ENCODE assay signal across 11 cellular contexts in the genomic region with DNA sequence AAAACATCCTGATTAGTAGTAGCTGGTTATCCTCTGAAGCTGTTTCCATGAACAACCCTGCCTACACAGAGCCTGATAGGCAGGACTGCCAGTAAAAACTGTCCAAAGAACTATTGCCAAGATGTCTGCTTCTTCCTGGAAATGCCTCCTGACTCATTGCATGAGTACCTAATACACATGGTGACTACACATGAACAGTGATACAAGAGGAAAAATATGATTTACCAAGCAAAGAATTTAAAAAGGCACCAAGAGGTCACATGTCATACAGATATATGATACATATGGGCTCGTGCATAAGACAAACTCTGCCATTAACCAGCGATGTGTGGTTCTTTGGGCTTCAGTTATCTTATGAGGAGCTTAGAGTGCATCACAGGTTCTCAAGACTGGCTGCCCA.
DNase-seq lines count a peak whose midpoint lies in the region; ATAC-seq and TF ChIP-seq lines count a peak whose summit lies in the region.
"Had no signal": no experiment of that assay in that cellular context is flagged by ENCODE, and none has a peak within 500 bp of the region (broad histone marks: within the 10 kb centered on the region; RNA-seq: fewer than 3 reads in every experiment).

No MANE protein-coding gene starts in this region.

- no peaks in the 10 kb centered on the region for H3K9me3 Mint-ChIP-seq in MCF 10A (ENCODE audit: unreplicated experiment)
- peaks cover 0 to 5% (median under 1%) of the 10 kb centered on the region in 8 donors for H3K9me3 Mint-ChIP-seq in CD4-positive, alpha-beta memory T cell

- TF ChIP-seq POLR2A in breast epithelium (IDR thresholded peaks at IDR 0.05): no peak
- no peak for TF ChIP-seq POLR2A in sigmoid colon (IDR thresholded peaks at IDR 0.05)

- H3K27me3 ChIP-seq in breast epithelium: no peaks in the 10 kb centered on the region
- H3K27me3 ChIP-seq in CD4-positive, alpha-beta memory T cell (ENCODE audit: insufficient read depth, low read length): no peaks in the 10 kb centered on the region
- H3K27me3 ChIP-seq in sigmoid colon: no peaks in the 10 kb centered on the region
- H3K27me3 ChIP-seq: SJCRH30 had no signal

- H3K9me3 ChIP-seq in breast epithelium (no peaks in the 10 kb centered on the region), sigmoid colon (no peaks in the 10 kb centered on the region)
- no peaks in the 10 kb centered on the region for H3K9me3 ChIP-seq in CD4-positive, alpha-beta memory T cell (ENCODE audit: control insufficient read depth in 1 of 2, low read length in 2 of 2)
- H3K9me3 ChIP-seq: SJCRH30 had no signal

- no peak overlapping the region for H3K27ac ChIP-seq in breast epithelium
- H3K27ac ChIP-seq in CD4-positive, alpha-beta memory T cell (ENCODE audit: low read depth, low read length): no peak overlapping the region
- no peak overlapping the region for H3K27ac ChIP-seq in sigmoid colon
- H3K27ac ChIP-seq: SJCRH30 had no signal

- H3K36me3 ChIP-seq in breast epithelium: no peaks in the 10 kb centered on the region
- no peaks in the 10 kb centered on the region for H3K36me3 ChIP-seq in CD4-positive, alpha-beta memory T cell (ENCODE audit: insufficient read depth, low read length)
- H3K36me3 ChIP-seq in sigmoid colon: no peaks in the 10 kb centered on the region
- H3K36me3 ChIP-seq: SJCRH30 had no signal

- H3K36me3 Mint-ChIP-seq in MCF 10A (ENCODE audit: insufficient read depth, unreplicated experiment): no peaks in the 10 kb centered on the region
- H3K36me3 Mint-ChIP-seq in CD4-positive, alpha-beta memory T cell: no peaks in the 10 kb centered on the region

- no peak for TF ChIP-seq EP300 in sigmoid colon (IDR thresholded peaks at IDR 0.05)

- POLR2A ChIA-PET in MCF 10A (lab: Yijun Ruan, JAX): interaction anchor here (0.6 to 1.4 kb wide), 6 partner anchors 8 to 219 kb away, joined by 3 to 6 read pairs (median 4); no protein-coding TSS in a partner anchor
- POLR2A ChIA-PET in CD4-positive, alpha-beta memory T cell (lab: Charles Lee; ENCODE audit: partially characterized antibody): no interaction called here

- H3K4me1 ChIP-seq in breast epithelium (no peaks in the 10 kb centered on the region), sigmoid colon (no peaks in the 10 kb centered on the region)
- no peaks in the 10 kb centered on the region for H3K4me1 ChIP-seq in CD4-positive, alpha-beta memory T cell (ENCODE audit: insufficient read depth, low read length)
- H3K4me1 ChIP-seq: SJCRH30 had no signal

- H3K27ac Mint-ChIP-seq in MCF 10A (ENCODE audit: low read depth, unreplicated experiment): peak overlapping the region; percentile 79
- H3K27ac Mint-ChIP-seq in CD4-positive, alpha-beta memory T cell: no peak overlapping the region

- DNase-seq in MCF 10A (ENCODE audit: unreplicated experiment) (peak; percentile 77), breast epithelium (ENCODE audit: low spot score in 2 of 2) (no peak), astrocyte of the hippocampus (ENCODE audit: low read depth, low spot score) (peak; percentile 79), glomerular visceral epithelial cell (ENCODE audit: extremely low spot score) (peak; percentile 29), OCI-M2 (lab: John Stamatoyannopoulos, UW; ENCODE audit: unreplicated experiment) (no peak), sigmoid colon (no peak)
- no peak for DNase-seq in CD4-positive, alpha-beta memory T cell
- DNase-seq: NCI-H510A treated with DMSO at 0.1 percent for 48 hours; SJCRH30; stimulated activated CD4-positive, alpha-beta T cell treated with anti-CD3 and anti-CD28 coated beads, Interleukin-12 subunit alpha, Interleukin-12 subunit beta, amount 100 ng/mL, for 4 hours had no signal

- BruUV-seq in MCF 10A (replicated peaks; lab: Mats Ljungman, UMichigan): no TSS peak

- H3K4me3 ChIP-seq in breast epithelium (no peak overlapping the region), sigmoid colon (no peak overlapping the region)
- no peak overlapping the region for H3K4me3 ChIP-seq in CD4-positive, alpha-beta memory T cell (ENCODE audit: low read length in 2 of 2)
- H3K4me3 ChIP-seq: SJCRH30 had no signal

- no peak for ATAC-seq in HG02973 (IDR thresholded peaks at IDR 0.05; ENCODE audit: unreplicated experiment)

- no peaks in the 10 kb centered on the region for H3K27me3 Mint-ChIP-seq in MCF 10A (ENCODE audit: insufficient read depth, unreplicated experiment)
- no peaks in the 10 kb centered on the region for H3K27me3 Mint-ChIP-seq in CD4-positive, alpha-beta memory T cell

- H3K4me1 Mint-ChIP-seq in MCF 10A (ENCODE audit: insufficient read depth, unreplicated experiment): peaks cover 27% of the 10 kb centered on the region
- no peaks in the 10 kb centered on the region for H3K4me1 Mint-ChIP-seq in CD4-positive, alpha-beta memory T cell

- intact Hi-C loops in MCF 10A (cut with micrococcal nuclease): loop anchor here (2.0 to 5.0 kb wide), 2 partner anchors 47 to 221 kb away; no protein-coding TSS in a partner anchor
- intact Hi-C loops in breast epithelium (cut with DNase I; ENCODE audit: low total_unique reads): no loop called here
- intact Hi-C loops in CD4-positive, alpha-beta memory T cell (cut with micrococcal nuclease): no loop called here
- intact Hi-C loops in sigmoid colon (cut with DNase I): no loop called here

- TF ChIP-seq CTCF in MCF 10A (IDR thresholded peaks at IDR 0.05; ENCODE audit: unreplicated experiment): no peak
- no peak for TF ChIP-seq CTCF in breast epithelium (IDR thresholded peaks at IDR 0.05)
- no peak for TF ChIP-seq CTCF in sigmoid colon (IDR thresholded peaks at IDR 0.05)

- CTCF ChIA-PET in MCF 10A (lab: Yijun Ruan, JAX): interaction anchor here (0.5 to 1.0 kb wide), 3 partner anchors 50 to 725 kb away, joined by 3 read pairs; no protein-coding TSS in a partner anchor
- CTCF ChIA-PET in CD4-positive, alpha-beta memory T cell (lab: Charles Lee; ENCODE audit: partially characterized antibody): no interaction called here

- 64 to 81% methylated on average over 2 of the region's 2 CpGs for WGBS in sigmoid colon, 2 donors

- no peak overlapping the region for H3K4me3 Mint-ChIP-seq in MCF 10A (ENCODE audit: unreplicated experiment)
- H3K4me3 Mint-ChIP-seq in CD4-positive, alpha-beta memory T cell: no peak overlapping the region

Comparison
In these comparisons a context has a peak if more than half of its experiments do, and no peak if none do; other contexts are left out.
1. DNase-seq: peak in MCF 10A (single experiment), astrocyte of the hippocampus (single experiment) and glomerular visceral epithelial cell (single experiment); none in breast epithelium (0 of 2), OCI-M2 (single experiment), CD4-positive, alpha-beta memory T cell (0 of 5) and sigmoid colon (single experiment).